ENCODE assay signal across 29 cellular contexts in the genomic region with DNA sequence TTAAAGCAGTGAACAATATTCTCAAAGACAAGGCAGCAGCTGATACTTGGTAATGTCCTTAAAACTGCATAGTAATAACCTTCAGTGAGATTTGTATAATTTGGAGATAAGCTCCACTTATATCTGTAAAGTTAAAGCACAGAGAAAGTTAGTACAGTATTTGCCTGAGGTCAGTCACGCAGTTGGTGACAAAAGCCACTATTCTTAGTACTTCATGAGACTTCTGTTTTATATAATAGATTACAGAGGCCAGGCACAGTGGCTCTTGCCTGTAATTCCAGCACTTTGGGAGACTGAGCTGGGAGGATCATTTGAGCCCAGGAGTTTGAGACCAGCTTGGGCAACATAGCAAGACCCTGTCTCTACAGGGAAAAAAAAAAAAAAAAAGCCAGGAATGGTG.
DNase-seq lines count a peak whose midpoint lies in the region; ATAC-seq and TF ChIP-seq lines count a peak whose summit lies in the region.
"Had no signal": no experiment of that assay in that cellular context is flagged by ENCODE, and none has a peak within 500 bp of the region (broad histone marks: within the 10 kb centered on the region; RNA-seq: fewer than 3 reads in every experiment).

No MANE protein-coding gene starts in this region.

- no peaks in the 10 kb centered on the region for H3K4me1 Mint-ChIP-seq in activated naive CD4-positive, alpha-beta T cell treated with anti-CD3 and anti-CD28 coated beads, Interleukin-2, amount 10 ng/mL, durations not matched to agents 7 days and 5 days
- H3K4me1 Mint-ChIP-seq in nephron: peaks cover 13% of the 10 kb centered on the region
- H3K4me1 Mint-ChIP-seq: B cell had no signal

- H3K36me3 Mint-ChIP-seq in activated naive CD4-positive, alpha-beta T cell treated with anti-CD3 and anti-CD28 coated beads, Interleukin-2, amount 10 ng/mL, durations not matched to agents 7 days and 5 days: peaks cover 4% of the 10 kb centered on the region
- H3K36me3 Mint-ChIP-seq in nephron (ENCODE audit: low read depth): peaks cover 9% of the 10 kb centered on the region
- H3K36me3 Mint-ChIP-seq: CD8-positive, alpha-beta T cell had no signal

- CTCF ChIA-PET in activated naive CD4-positive, alpha-beta T cell treated with anti-CD3 and anti-CD28 coated beads, Interleukin-2, amount 10 ng/mL, durations not matched to agents 7 days and 5 days (lab: Charles Lee): no interaction called here

- H3K4me1 ChIP-seq in heart right ventricle (peaks cover 7 to 58% (median 28%) of the 10 kb centered on the region in 9 donors), esophagus squamous epithelium (peaks cover 5 to 44% (median 9%) of the 10 kb centered on the region in 3 donors)
- H3K4me1 ChIP-seq: SJSA1 had no signal

- TF ChIP-seq CTCF in heart right ventricle (IDR thresholded peaks at IDR 0.05) (no peak), nephron (IDR thresholded peaks at IDR 0.05; ENCODE audit: unreplicated experiment in 3 of 3) (no peak), esophagus squamous epithelium (IDR thresholded peaks at IDR 0.05) (no peak)

- no peaks in the 10 kb centered on the region for H3K27me3 Mint-ChIP-seq in activated naive CD4-positive, alpha-beta T cell treated with anti-CD3 and anti-CD28 coated beads, Interleukin-2, amount 10 ng/mL, durations not matched to agents 7 days and 5 days
- H3K27me3 Mint-ChIP-seq in nephron (ENCODE audit: low read depth): peaks cover 3% of the 10 kb centered on the region
- H3K27me3 Mint-ChIP-seq: B cell had no signal

- H3K4me3 ChIP-seq in heart right ventricle: no peak overlapping the region
- H3K4me3 ChIP-seq in esophagus squamous epithelium: no peak overlapping the region
- H3K4me3 ChIP-seq: GM12878, K562, SJSA1 had no signal

- H3K27ac ChIP-seq in heart right ventricle (peak overlapping the region; percentile 58 to 86 (median 76)), esophagus squamous epithelium (no peak overlapping the region)
- H3K27ac ChIP-seq: 22Rv1, C4-2B, SJSA1 had no signal

- H3K27ac Mint-ChIP-seq in activated naive CD4-positive, alpha-beta T cell treated with anti-CD3 and anti-CD28 coated beads, Interleukin-2, amount 10 ng/mL, durations not matched to agents 7 days and 5 days: peak overlapping the region; percentile 14
- peak overlapping the region in 2 of 3 experiments; percentile 22 to 41 for H3K27ac Mint-ChIP-seq in nephron
- H3K27ac Mint-ChIP-seq: B cell; CD8-positive, alpha-beta T cell had no signal

- peak; percentile 57 to 89 (median 75) for ATAC-seq in heart right ventricle
- no peak for ATAC-seq in HG03196 (IDR thresholded peaks at IDR 0.05; ENCODE audit: unreplicated experiment)
- ATAC-seq in HG03521 (IDR thresholded peaks at IDR 0.05; ENCODE audit: unreplicated experiment): no peak
- ATAC-seq: CD8-positive, alpha-beta T cell; GM12878; HCT116; HepG2; K562; PC-3 had no signal

- TF ChIP-seq POLR2A in esophagus squamous epithelium (IDR thresholded peaks at IDR 0.05): no peak

- DNase-seq in activated naive CD4-positive, alpha-beta T cell treated with anti-CD3 and anti-CD28 coated beads, Interleukin-2, amount 10 ng/mL, durations not matched to agents 7 days and 5 days: no peak
- DNase-seq in activated naive CD4-positive, alpha-beta T cell treated with anti-CD3 and anti-CD28 coated beads, Interleukin-2, amount 50 U/mL, for 16 hours: no peak
- DNase-seq in heart right ventricle (peak in 1 of 2 donors; percentile 31), esophagus squamous epithelium (lab: John Stamatoyannopoulos, UW) (no peak)
- DNase-seq: Caco-2; CD8-positive, alpha-beta T cell; DMS79; EL; GDM1; MV-4-11; NCI-H1105; NCI-H1436 treated with DMSO at 0.1 percent for 48 hours; NCI-H187 treated with DMSO at 0.1 percent for 48 hours; NCI-H2171 treated with DMSO at 0.1 percent for 48 hours; NCI-H345; NCI-H510A treated with DMSO at 0.1 percent for 48 hours; NCI-H774; PC-3 had no signal

- peaks cover 5% of the 10 kb centered on the region for H3K9me3 Mint-ChIP-seq in activated naive CD4-positive, alpha-beta T cell treated with anti-CD3 and anti-CD28 coated beads, Interleukin-2, amount 10 ng/mL, durations not matched to agents 7 days and 5 days
- H3K9me3 Mint-ChIP-seq in nephron: no peaks in the 10 kb centered on the region
- H3K9me3 Mint-ChIP-seq: CD8-positive, alpha-beta T cell had no signal

- H3K27me3 ChIP-seq in heart right ventricle: no peaks in the 10 kb centered on the region
- H3K27me3 ChIP-seq in esophagus squamous epithelium: no peaks in the 10 kb centered on the region
- H3K27me3 ChIP-seq: SJSA1 had no signal

- WGBS in heart right ventricle, 2 donors: 37 to 69% methylated on average over 1 of the region's 1 CpG
- 90 to 100% methylated on average over 1 of the region's 1 CpG for WGBS in esophagus squamous epithelium, 2 donors

- H3K9me3 ChIP-seq in heart right ventricle (no peaks in the 10 kb centered on the region), esophagus squamous epithelium (no peaks in the 10 kb centered on the region)
- H3K9me3 ChIP-seq: Caco-2, SJSA1 had no signal

- intact Hi-C loops in heart right ventricle (cut with DNase I): no loop called here
- intact Hi-C loops in esophagus squamous epithelium (cut with DNase I): no loop called here

- no peak overlapping the region for H3K4me3 Mint-ChIP-seq in activated naive CD4-positive, alpha-beta T cell treated with anti-CD3 and anti-CD28 coated beads, Interleukin-2, amount 10 ng/mL, durations not matched to agents 7 days and 5 days
- no peak overlapping the region for H3K4me3 Mint-ChIP-seq in nephron
- H3K4me3 Mint-ChIP-seq: B cell; CD8-positive, alpha-beta T cell had no signal

- no peaks in the 10 kb centered on the region for H3K36me3 ChIP-seq in heart right ventricle
- peaks cover 0 to 5% (median 0%) of the 10 kb centered on the region in 3 donors for H3K36me3 ChIP-seq in esophagus squamous epithelium
- H3K36me3 ChIP-seq: SJSA1 had no signal

Comparison
In these comparisons a context has a peak if more than half of its experiments do, and no peak if none do; other contexts are left out.
1. ATAC-seq: peak in heart right ventricle (8 of 8); none in HG03196 (single experiment) and HG03521 (single experiment).
2. H3K27ac ChIP-seq: peak in heart right ventricle (10 of 10); none in esophagus squamous epithelium (0 of 4).